In the genomic region with DNA sequence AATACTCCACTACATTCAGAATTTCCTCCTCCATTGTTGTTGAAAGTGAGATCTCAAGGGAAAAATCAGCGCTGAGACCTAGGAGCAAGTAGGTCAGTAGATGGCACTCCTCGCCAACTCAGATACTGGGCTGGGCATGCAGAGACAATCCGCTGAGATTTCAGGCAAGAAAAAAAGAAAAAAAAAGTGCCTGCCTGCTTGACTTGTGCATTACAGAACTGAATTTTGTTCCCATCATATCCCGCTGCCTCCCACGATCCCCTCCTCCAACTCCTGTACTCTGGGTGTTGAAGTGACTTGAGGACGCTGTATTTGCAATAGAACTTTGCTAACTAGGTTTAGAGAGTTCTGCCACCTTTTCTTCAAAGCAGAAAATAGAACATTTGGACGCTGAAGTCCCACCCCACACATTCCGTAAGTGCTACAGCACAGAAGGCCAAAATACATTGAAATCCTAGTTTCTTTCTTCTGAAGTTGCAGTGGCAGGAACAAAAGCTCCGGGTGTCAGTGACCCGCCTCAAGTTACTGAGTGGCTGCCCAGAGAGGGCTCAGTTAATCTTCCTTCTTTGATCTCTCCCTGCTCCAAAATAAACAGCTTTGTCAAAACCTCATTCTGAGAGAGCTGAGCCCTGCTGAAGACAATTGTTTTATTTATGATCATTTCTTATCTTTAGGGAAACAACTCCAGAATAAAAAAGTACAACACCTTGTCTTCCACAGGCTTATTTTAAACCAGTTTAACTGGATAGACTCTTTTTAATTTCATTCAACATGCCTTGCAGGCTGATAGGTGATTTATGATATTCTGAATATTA, we compare ENCODE assay signal across 8 cellular contexts.
DNase-seq lines count a peak whose midpoint lies in the region; ATAC-seq and TF ChIP-seq lines count a peak whose summit lies in the region.

No MANE protein-coding gene starts in this region.

- H3K36me3 Mint-ChIP-seq in activated CD8-positive, alpha-beta T cell treated with anti-CD3 and anti-CD28 coated beads for 36 hours (ENCODE audit: low read depth): peaks cover 41% of the 10 kb centered on the region

- no peak overlapping the region for H3K4me3 Mint-ChIP-seq in activated CD8-positive, alpha-beta T cell treated with anti-CD3 and anti-CD28 coated beads for 36 hours

- intact Hi-C loops in activated CD8-positive, alpha-beta T cell treated with anti-CD3 and anti-CD28 coated beads for 36 hours (cut with micrococcal nuclease): loop anchor here (2.0 to 10.0 kb wide), 3 partner anchors 429 to 758 kb away; no protein-coding TSS in a partner anchor

- peak; percentile 51 for ATAC-seq in HG02763 (IDR thresholded peaks at IDR 0.05; ENCODE audit: unreplicated experiment)
- ATAC-seq in activated CD8-positive, alpha-beta T cell treated with anti-CD3 and anti-CD28 coated beads for 36 hours: peak; percentile 50
- no peak for ATAC-seq in HG02610 (IDR thresholded peaks at IDR 0.05; ENCODE audit: unreplicated experiment)

- in situ Hi-C loops in G401 (cut with HindIII; ENCODE audit: low sequenced_read_pairs): no loop called here

- POLR2A ChIA-PET in activated CD8-positive, alpha-beta T cell treated with anti-CD3 and anti-CD28 coated beads for 36 hours (lab: Charles Lee): interaction anchor here (0.6 to 1.3 kb wide), 3 partner anchors 83 to 466 kb away, joined by 3 to 4 read pairs (median 3); a partner anchor contains a TSS

- H3K27me3 Mint-ChIP-seq in activated CD8-positive, alpha-beta T cell treated with anti-CD3 and anti-CD28 coated beads for 36 hours: no peaks in the 10 kb centered on the region

- H3K4me1 Mint-ChIP-seq in activated CD8-positive, alpha-beta T cell treated with anti-CD3 and anti-CD28 coated beads for 36 hours (ENCODE audit: low read depth): peaks cover 68% of the 10 kb centered on the region

- peak; percentile 53 for TF ChIP-seq CTCF in activated CD8-positive, alpha-beta T cell treated with anti-CD3 and anti-CD28 coated beads for 36 hours (IDR thresholded peaks at IDR 0.05)
- TF ChIP-seq CTCF in epithelial cell of esophagus (IDR thresholded peaks at IDR 0.05; ENCODE audit: insufficient read depth, low read depth, low read length, missing control alignments): peak; percentile 90

- no peak overlapping the region for H3K27ac Mint-ChIP-seq in activated CD8-positive, alpha-beta T cell treated with anti-CD3 and anti-CD28 coated beads for 36 hours

- DNase-seq in G401 (ENCODE audit: low spot score) (peak; percentile 85), NCI-H2227 treated with DMSO at 0.1 percent for 48 hours (lab: John Stamatoyannopoulos, UW) (peak; percentile 63), epithelial cell of esophagus (ENCODE audit: low read depth) (peak; percentile 88), middle frontal gyrus (ENCODE audit: extremely low spot score, low spot score) (peak; percentile 77)
- DNase-seq in activated CD8-positive, alpha-beta T cell treated with anti-CD3 and anti-CD28 coated beads for 36 hours: peak; percentile 72
- DNase-seq in stimulated activated CD8-positive, alpha-beta memory T cell treated with anti-CD3 and anti-CD28 coated beads, Interleukin-4, amount 100 ng/mL, for 48 hours: peak; percentile 48

- H3K4me3 ChIP-seq in epithelial cell of esophagus (ENCODE audit: low read length): no peak overlapping the region

- CTCF ChIA-PET in activated CD8-positive, alpha-beta T cell treated with anti-CD3 and anti-CD28 coated beads for 36 hours (lab: Charles Lee): interaction anchor here (0.8 to 3.6 kb wide), 19 partner anchors 9 to 748 kb away, joined by 3 to 14 read pairs (median 4); a partner anchor contains a TSS

- H3K9me3 Mint-ChIP-seq in activated CD8-positive, alpha-beta T cell treated with anti-CD3 and anti-CD28 coated beads for 36 hours: no peaks in the 10 kb centered on the region
